In the genomic region with DNA sequence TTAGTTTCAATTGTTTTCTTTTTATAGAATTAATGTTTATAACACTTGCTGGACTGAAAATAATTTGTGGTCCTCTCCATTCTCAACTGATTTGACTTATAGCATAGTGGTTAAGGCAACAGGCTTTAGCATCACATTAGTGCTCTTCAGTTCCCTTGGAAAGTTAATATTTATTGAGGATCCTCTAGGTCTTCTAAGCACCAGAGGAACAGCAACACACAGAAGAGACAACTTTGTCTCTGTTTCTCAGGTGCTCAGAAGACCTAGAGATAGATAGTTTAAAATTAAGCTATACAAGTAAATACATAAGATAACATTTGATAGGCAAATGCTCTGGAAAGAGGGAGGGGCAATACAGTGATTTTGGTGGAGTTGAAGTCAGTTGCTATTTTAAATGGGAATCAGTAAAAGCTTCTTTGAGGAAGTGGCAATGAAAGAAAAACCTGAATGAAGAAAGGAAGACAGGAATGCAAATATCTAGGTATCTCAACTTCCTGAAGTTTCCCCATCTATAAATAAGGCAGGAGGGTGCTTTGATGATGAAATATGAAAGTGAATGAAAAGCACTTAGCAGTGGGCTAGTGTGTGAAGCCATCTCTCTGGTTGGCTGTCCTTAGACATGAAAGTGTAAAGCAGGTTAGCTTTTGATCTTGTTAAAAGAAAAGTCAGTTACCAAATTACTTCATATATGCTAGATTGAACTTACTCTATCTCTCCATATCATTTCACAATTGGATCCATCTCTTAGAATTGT, we compare ENCODE assay signal across 11 cellular contexts. TPM values are rescaled to one million over a fixed set of nuclear protein-coding genes. Genes with fewer than 3 reads are reported as not detected.
DNase-seq lines count a peak whose midpoint lies in the region; ATAC-seq and TF ChIP-seq lines count a peak whose summit lies in the region.
"Had no signal": no experiment of that assay in that cellular context is flagged by ENCODE, and none has a peak within 500 bp of the region (broad histone marks: within the 10 kb centered on the region; RNA-seq: fewer than 3 reads in every experiment).

No MANE protein-coding gene starts in this region.

- H3K36me3 Mint-ChIP-seq in activated T-helper 17 cell treated with anti-CD3 and anti-CD28 coated beads, Interleukin-2, amount 50 U/mL, for 72 hours (ENCODE audit: low read depth), result no peaks in the 10 kb centered on the region
- H3K36me3 Mint-ChIP-seq: CD4-positive, CD25-positive, alpha-beta regulatory T cell had no signal

- no peak for TF ChIP-seq CTCF in osteoblast (IDR thresholded peaks at IDR 0.05; ENCODE audit: extremely low read depth, low read depth, low read length)

- H3K4me2 ChIP-seq in osteoblast (ENCODE audit: insufficient read depth, low read length), result no peak overlapping the region

- ATAC-seq in GM18502 (IDR thresholded peaks at IDR 0.05; ENCODE audit: poor library complexity, unreplicated experiment), result peak; percentile 91
- ATAC-seq in GM19452 (IDR thresholded peaks at IDR 0.05; ENCODE audit: unreplicated experiment), result peak; percentile 87
- ATAC-seq in HG02884 (IDR thresholded peaks at IDR 0.05; ENCODE audit: unreplicated experiment), result peak; percentile 95
- ATAC-seq in HG03558 (IDR thresholded peaks at IDR 0.05; ENCODE audit: extremely low read depth, unreplicated experiment), result peak; percentile 61
- no peak for ATAC-seq in HG03521 (IDR thresholded peaks at IDR 0.05; ENCODE audit: unreplicated experiment)
- ATAC-seq in activated T-helper 17 cell treated with anti-CD3 and anti-CD28 coated beads, Interleukin-2, amount 50 U/mL, for 72 hours (replicated peaks), result no peak

- H3K4me3 ChIP-seq in osteoblast (ENCODE audit: insufficient read depth, low read length), result no peak overlapping the region

- no peaks in the 10 kb centered on the region for H3K36me3 ChIP-seq in osteoblast (ENCODE audit: insufficient read depth, low read length)

- H3K27me3 Mint-ChIP-seq in activated T-helper 17 cell treated with anti-CD3 and anti-CD28 coated beads, Interleukin-2, amount 50 U/mL, for 72 hours, result peaks cover 39% of the 10 kb centered on the region

- H3K27ac ChIP-seq in osteoblast (ENCODE audit: low read depth, low read length), result no peak overlapping the region

- H2AFZ ChIP-seq in osteoblast (ENCODE audit: low read length), result no peak overlapping the region

- H3K27me3 ChIP-seq in osteoblast (ENCODE audit: insufficient read depth, low read length), result peaks cover 10% of the 10 kb centered on the region

- H3K79me2 ChIP-seq in osteoblast (ENCODE audit: insufficient read depth, low read length), result no peaks in the 10 kb centered on the region

- H3K27ac Mint-ChIP-seq in activated T-helper 17 cell treated with anti-CD3 and anti-CD28 coated beads, Interleukin-2, amount 50 U/mL, for 72 hours, result no peak overlapping the region
- H3K27ac Mint-ChIP-seq: CD4-positive, CD25-positive, alpha-beta regulatory T cell had no signal

- peaks cover 3% of the 10 kb centered on the region for H3K4me1 Mint-ChIP-seq in activated T-helper 17 cell treated with anti-CD3 and anti-CD28 coated beads, Interleukin-2, amount 50 U/mL, for 72 hours
- H3K4me1 Mint-ChIP-seq: CD4-positive, CD25-positive, alpha-beta regulatory T cell had no signal

- H3K4me1 ChIP-seq in osteoblast (ENCODE audit: insufficient read depth, low read length), result no peaks in the 10 kb centered on the region

- no peaks in the 10 kb centered on the region for H4K20me1 ChIP-seq in osteoblast (ENCODE audit: insufficient read depth, low read length)

- DNase-seq in HCEC 1CT (no peak), osteoblast (ENCODE audit: insufficient read length, low spot score, missing footprints) (no peak)
- DNase-seq: CD4-positive, CD25-positive, alpha-beta regulatory T cell had no signal

- H3K9me3 Mint-ChIP-seq in activated T-helper 17 cell treated with anti-CD3 and anti-CD28 coated beads, Interleukin-2, amount 50 U/mL, for 72 hours, result no peaks in the 10 kb centered on the region
- H3K9me3 Mint-ChIP-seq: CD4-positive, CD25-positive, alpha-beta regulatory T cell had no signal

- H3K4me3 Mint-ChIP-seq in activated T-helper 17 cell treated with anti-CD3 and anti-CD28 coated beads, Interleukin-2, amount 50 U/mL, for 72 hours, result no peak overlapping the region
- H3K4me3 Mint-ChIP-seq: CD4-positive, CD25-positive, alpha-beta regulatory T cell had no signal

- no peaks in the 10 kb centered on the region for H3K9me3 ChIP-seq in osteoblast (ENCODE audit: low read depth, low read length)

RNA-seq across cellular contexts. Expression of a gene that starts 7.9 kb away (rescaled TPM):
- not detected for total RNA-seq in activated T-helper 17 cell treated with anti-CD3 and anti-CD28 coated beads, Interleukin-2, amount 50 U/mL, for 72 hours
- not detected in 2 replicates for total RNA-seq in osteoblast
- total RNA-seq: CD4-positive, CD25-positive, alpha-beta regulatory T cell; HT-29; myocyte had no signal

RNA-seq across cellular contexts. Expression of a gene that starts 15.5 kb away (rescaled TPM):
- total RNA-seq in activated T-helper 17 cell treated with anti-CD3 and anti-CD28 coated beads, Interleukin-2, amount 50 U/mL, for 72 hours, result not detected
- total RNA-seq in osteoblast, result under 0.01 TPM in 1 of 2 replicates, not detected in the other
- total RNA-seq: CD4-positive, CD25-positive, alpha-beta regulatory T cell; myocyte had no signal

Comparison
In these comparisons a context has a peak if more than half of its experiments do, and no peak if none do; other contexts are left out.
1. ATAC-seq: peak in GM18502 (single experiment), GM19452 (single experiment), HG02884 (single experiment) and HG03558 (single experiment); none in HG03521 (single experiment) and activated T-helper 17 cell treated with anti-CD3 and anti-CD28 coated beads, Interleukin-2, amount 50 U/mL, for 72 hours (single experiment).